Comparison of ENCODE assay signal across 8 cellular contexts in the genomic region with DNA sequence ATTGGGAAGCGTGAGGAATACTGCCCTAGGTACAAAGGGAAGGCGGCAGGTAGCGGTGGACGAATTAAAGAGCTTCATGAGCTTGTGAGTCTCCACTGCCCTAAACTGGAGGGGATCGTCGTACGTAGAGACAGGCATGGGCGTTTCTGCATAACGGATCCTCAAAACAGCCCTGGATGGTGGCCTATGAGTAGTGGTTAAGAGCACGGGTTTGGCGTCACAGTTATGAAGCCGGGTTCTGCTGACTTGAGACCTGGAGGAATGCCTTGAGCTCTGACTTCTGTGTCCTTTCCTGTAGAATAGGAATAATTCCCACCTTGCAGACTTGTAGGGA. TPM values are rescaled to one million over a fixed set of nuclear protein-coding genes. Genes with fewer than 3 reads are reported as not detected.
A peak's percentile ranks its signal among the peaks of the same experiment; 100 is the strongest.
DNase-seq lines count a peak whose midpoint lies in the region; ATAC-seq and TF ChIP-seq lines count a peak whose summit lies in the region.

No MANE protein-coding gene starts in this region.

- H3K4me1 ChIP-seq in GM23248 (ENCODE audit: insufficient read depth) = peaks cover 13% of the 10 kb centered on the region

- H3K27ac ChIP-seq in GM23248 = peak overlapping the region; percentile 86
- H3K27ac ChIP-seq in SK-N-MC = peak overlapping the region; percentile 97; the same call in 1 of the 2 replicates

- H3K36me3 ChIP-seq in GM23248 (ENCODE audit: low read depth) (peaks cover 4% of the 10 kb centered on the region; the same call in 1 of the 2 replicates), SK-N-MC (ENCODE audit: insufficient read depth, low read length) (peaks cover 39% of the 10 kb centered on the region)

- H3K9me3 ChIP-seq in GM23248 (ENCODE audit: low read depth) (no peaks in the 10 kb centered on the region), SK-N-MC (ENCODE audit: low read depth, low read length) (no peaks in the 10 kb centered on the region)

- no peak for TF ChIP-seq POLR2A in lower leg skin (IDR thresholded peaks at IDR 0.05)

- in situ Hi-C loops in GM23248 (cut with MboI) = no loop called here

- H3K27ac Mint-ChIP-seq in central memory CD8-positive, alpha-beta T cell (ENCODE audit: low read depth) = peak overlapping the region; percentile 99
- H3K27ac Mint-ChIP-seq in stimulated activated memory B cell treated with anti-CD40 and anti-IgM and Interleukin-4, amounts not matched to agents 10 μg/mL and 1 μg/mL and 100 μg/mL, for 72 hours = peak overlapping the region; percentile 93

- TF ChIP-seq CTCF in lower leg skin (IDR thresholded peaks at IDR 0.05) = no peak
- TF ChIP-seq CTCF in GM10266 (IDR thresholded peaks at IDR 0.05; ENCODE audit: control insufficient read depth, insufficient read depth, low read depth, missing control alignments) = no peak

- H3K4me3 Mint-ChIP-seq in central memory CD8-positive, alpha-beta T cell = peak overlapping the region; percentile 96
- peak overlapping the region; percentile 94 for H3K4me3 Mint-ChIP-seq in stimulated activated memory B cell treated with anti-CD40 and anti-IgM and Interleukin-4, amounts not matched to agents 10 μg/mL and 1 μg/mL and 100 μg/mL, for 72 hours

- DNase-seq in AG08396 (ENCODE audit: low spot score) (peak; percentile 54), GM23248 (peak; percentile 90), SK-N-MC (ENCODE audit: low read depth, low spot score) (no peak), lower leg skin (ENCODE audit: low spot score in 2 of 2) (no peak), GM10266 (ENCODE audit: extremely low spot score) (no peak)
- DNase-seq in central memory CD8-positive, alpha-beta T cell (ENCODE audit: low spot score in 2 of 2) = peak in 1 of 2 donors; percentile 29

- peaks cover 24% of the 10 kb centered on the region for H3K4me1 Mint-ChIP-seq in central memory CD8-positive, alpha-beta T cell
- H3K4me1 Mint-ChIP-seq in stimulated activated memory B cell treated with anti-CD40 and anti-IgM and Interleukin-4, amounts not matched to agents 10 μg/mL and 1 μg/mL and 100 μg/mL, for 72 hours = peaks cover 55% of the 10 kb centered on the region

- WGBS in GM23248 (ENCODE audit: low coverage in 1 of 2, low lambda C conversion rate in 2 of 2, missing lambda C conversion rate in 2 of 2), 2 experiments = 1 to 2% methylated on average over 12 of the region's 12 CpGs
- WGBS in lower leg skin, 2 donors = 0 to 1% methylated on average over 12 of the region's 12 CpGs

- intact Hi-C loops in lower leg skin (cut with DNase I; ENCODE audit: low total_unique reads) = no loop called here

- H3K79me2 ChIP-seq in GM23248 (ENCODE audit: insufficient read depth) = peaks cover 48% of the 10 kb centered on the region

- ATAC-seq in central memory CD8-positive, alpha-beta T cell (replicated peaks; ENCODE audit: extremely low read depth, poor library complexity, severe bottlenecking) = peak; percentile 57
- ATAC-seq in stimulated activated memory B cell treated with anti-CD40 and anti-IgM and Interleukin-4, amounts not matched to agents 10 μg/mL and 1 μg/mL and 100 μg/mL, for 72 hours = peak; percentile 34
- no peak for ATAC-seq in HG03571 (IDR thresholded peaks at IDR 0.05; ENCODE audit: unreplicated experiment)

- H3K4me2 ChIP-seq in GM23248 (ENCODE audit: unreplicated experiment) = peak overlapping the region; percentile 69

- H3K9ac ChIP-seq in GM23248 (peak overlapping the region; percentile 87), SK-N-MC (ENCODE audit: insufficient read length) (peak overlapping the region; percentile 100)

- H2AFZ ChIP-seq in GM23248 = peak overlapping the region; percentile 84

- H3K4me3 ChIP-seq in GM23248 = peak overlapping the region; percentile 78
- peak overlapping the region; percentile 86 for H3K4me3 ChIP-seq in SK-N-MC
- H3K4me3 ChIP-seq in lower leg skin (ENCODE audit: low read depth, poor library complexity, severe bottlenecking) = peak overlapping the region; percentile 71

- 0 out of 2 replicates have a peak, but pooled peaks cover 6% of the 10 kb centered on the region for H3F3A ChIP-seq in GM23248 (ENCODE audit: insufficient read depth)

- no peaks in the 10 kb centered on the region for H4K20me1 ChIP-seq in GM23248 (ENCODE audit: insufficient read depth)

- no peaks in the 10 kb centered on the region for H3K27me3 Mint-ChIP-seq in central memory CD8-positive, alpha-beta T cell
- no peaks in the 10 kb centered on the region for H3K27me3 Mint-ChIP-seq in stimulated activated memory B cell treated with anti-CD40 and anti-IgM and Interleukin-4, amounts not matched to agents 10 μg/mL and 1 μg/mL and 100 μg/mL, for 72 hours

- H3K36me3 Mint-ChIP-seq in central memory CD8-positive, alpha-beta T cell (ENCODE audit: insufficient read depth) = peaks cover 41% of the 10 kb centered on the region
- peaks cover 20% of the 10 kb centered on the region for H3K36me3 Mint-ChIP-seq in stimulated activated memory B cell treated with anti-CD40 and anti-IgM and Interleukin-4, amounts not matched to agents 10 μg/mL and 1 μg/mL and 100 μg/mL, for 72 hours

- H3K9me2 ChIP-seq in GM23248 (ENCODE audit: insufficient read depth) = no peaks in the 10 kb centered on the region

- no peaks in the 10 kb centered on the region for H3K9me3 Mint-ChIP-seq in central memory CD8-positive, alpha-beta T cell
- no peaks in the 10 kb centered on the region for H3K9me3 Mint-ChIP-seq in stimulated activated memory B cell treated with anti-CD40 and anti-IgM and Interleukin-4, amounts not matched to agents 10 μg/mL and 1 μg/mL and 100 μg/mL, for 72 hours

- H3K27me3 ChIP-seq in GM23248 (replicated peaks; ENCODE audit: insufficient read depth) = no peaks in the 10 kb centered on the region

RNA-seq across cellular contexts. Expression of gene TMEM138, which starts 0.3 kb away (rescaled TPM):
- 19.0 and 21.5 TPM in 2 replicates for total RNA-seq in GM23248 (2014; rRNA removed; shearing (Covaris generic))
- 48.3 and 50.2 TPM in 2 replicates for polyA plus RNA-seq in GM23248 (2016; fragmentation: Nextera tagmentation; extraction: Ambion mirVana)
- total RNA-seq in lower leg skin = 10 to 100 TPM; 12.7 to 47.2 (median 18.1) TPM

RNA-seq across cellular contexts. Expression of gene CYB561A3, which starts 0.8 kb away (rescaled TPM):
- total RNA-seq in GM23248 (2014; rRNA removed; shearing (Covaris generic)) = 38.4 and 49.0 TPM in 2 replicates
- 42.9 and 52.3 TPM in 2 replicates for polyA plus RNA-seq in GM23248 (2016; fragmentation: Nextera tagmentation; extraction: Ambion mirVana)
- total RNA-seq in lower leg skin = 100 to 1,000 TPM in 1 of 4 donors, 10 to 100 TPM in 3; 55.7 to 102 (median 76.8) TPM

RNA-seq across cellular contexts. Expression of gene TKFC, which starts 29.5 kb away (rescaled TPM):
- 44.3 and 44.6 TPM in 2 replicates for total RNA-seq in GM23248 (2014; rRNA removed; shearing (Covaris generic))
- 35.3 and 39.8 TPM in 2 replicates for polyA plus RNA-seq in GM23248 (2016; fragmentation: Nextera tagmentation; extraction: Ambion mirVana)
- 10 to 100 TPM; 26.6 to 37.3 (median 33.1) TPM for total RNA-seq in lower leg skin

RNA-seq across cellular contexts. Expression of gene DDB1, which starts 29.6 kb away (rescaled TPM):
- 229 and 252 TPM in 2 replicates for total RNA-seq in GM23248 (2014; rRNA removed; shearing (Covaris generic))
- polyA plus RNA-seq in GM23248 (2016; fragmentation: Nextera tagmentation; extraction: Ambion mirVana) = 160 and 162 TPM in 2 replicates
- total RNA-seq in lower leg skin = 100 to 1,000 TPM; 166 to 204 (median 185) TPM

RNA-seq across cellular contexts. Expression of gene TMEM216, which starts 29.9 kb away (rescaled TPM):
- total RNA-seq in GM23248 (2014; rRNA removed; shearing (Covaris generic)) = 23.2 and 33.9 TPM in 2 replicates
- polyA plus RNA-seq in GM23248 (2016; fragmentation: Nextera tagmentation; extraction: Ambion mirVana) = 20.7 and 23.1 TPM in 2 replicates
- total RNA-seq in lower leg skin = 10 to 100 TPM in 3 of 4 donors, 1 to 10 TPM in 1; 7.8 to 15.9 (median 11.4) TPM

Comparison
In these comparisons a context has a peak if more than half of its experiments do, and no peak if none do; other contexts are left out.
1. DNase-seq: peak in AG08396 (single experiment) and GM23248 (single experiment); none in SK-N-MC (single experiment), lower leg skin (0 of 2) and GM10266 (single experiment).
2. Peak in every context shown above with its lines, with median percentiles within 50 percentile points of each other: H3K4me3 ChIP-seq.